Comparison of ENCODE assay signal across 7 cellular contexts in the genomic region with DNA sequence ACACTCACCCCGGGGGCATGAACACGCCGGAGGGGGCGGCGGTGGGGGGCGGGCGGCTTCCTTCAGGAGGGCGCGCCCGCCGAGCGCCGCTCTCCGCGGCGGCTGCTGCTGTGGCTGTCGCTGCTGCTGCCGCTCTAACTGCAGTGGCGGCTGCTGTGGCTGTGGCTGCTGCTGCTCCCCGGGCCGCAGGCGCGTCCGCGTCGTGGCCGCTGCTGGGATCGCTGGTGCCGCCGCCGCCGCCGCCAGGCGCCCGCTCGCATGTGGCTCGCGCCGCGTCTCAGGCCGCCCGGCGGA. TPM values are rescaled to one million over a fixed set of nuclear protein-coding genes. Genes with fewer than 3 reads are reported as not detected.
DNase-seq lines count a peak whose midpoint lies in the region; ATAC-seq, FAIRE-seq and TF ChIP-seq lines count a peak whose summit lies in the region.

Gene BBC3 (minus strand): TSS at position 279 of the 294 bp plus-strand sequence. CDS start 2,768 bp downstream, outside the sequence.

- peak within 1 kb of the TSS; percentile 84 for H3K4me3 ChIP-seq in iPS-18c (ENCODE audit: insufficient read depth, low read depth, low read length)
- peak within 1 kb of the TSS; percentile 74 to 99 (median 97) for H3K4me3 ChIP-seq in stomach

- H3K9me3 ChIP-seq in iPS-18c (ENCODE audit: control insufficient read depth, insufficient read depth, low read length) (no peaks in the 10 kb centered on the region), stomach (no peaks in the 10 kb centered on the region)

- peaks cover 52 to 68% (median 56%) of the 10 kb centered on the region in 4 donors for H3K4me1 ChIP-seq in stomach

- TF ChIP-seq CTCF in stomach (IDR thresholded peaks at IDR 0.05): no peak

- no peak for DNase-seq in activated CD8-positive, alpha-beta T cell treated with anti-CD3 and anti-CD28 coated beads, Interleukin-2, amount 10 ng/mL, durations not matched to agents 7 days and 5 days
- DNase-seq in stomach (no peak), iPS-NIHi11 (ENCODE audit: low spot score) (no peak), H54 (ENCODE audit: insufficient read length, low spot score) (no peak)

- H3K27me3 Mint-ChIP-seq in activated CD8-positive, alpha-beta T cell treated with anti-CD3 and anti-CD28 coated beads, Interleukin-2, amount 10 ng/mL, durations not matched to agents 7 days and 5 days (ENCODE audit: low read depth): peaks cover 3% of the 10 kb centered on the region

- H3K4me1 Mint-ChIP-seq in activated CD8-positive, alpha-beta T cell treated with anti-CD3 and anti-CD28 coated beads, Interleukin-2, amount 10 ng/mL, durations not matched to agents 7 days and 5 days (ENCODE audit: low read depth): peaks cover 28% of the 10 kb centered on the region

- ATAC-seq in HG02852 (IDR thresholded peaks at IDR 0.05; ENCODE audit: unreplicated experiment): peak; percentile 20
- ATAC-seq in activated CD8-positive, alpha-beta T cell treated with anti-CD3 and anti-CD28 coated beads, Interleukin-2, amount 10 ng/mL, durations not matched to agents 7 days and 5 days: no peak
- no peak for ATAC-seq in GM18861 (IDR thresholded peaks at IDR 0.05; ENCODE audit: unreplicated experiment)

- no peak for TF ChIP-seq EP300 in stomach (IDR thresholded peaks at IDR 0.05)

- H3K4me3 Mint-ChIP-seq in activated CD8-positive, alpha-beta T cell treated with anti-CD3 and anti-CD28 coated beads, Interleukin-2, amount 10 ng/mL, durations not matched to agents 7 days and 5 days: peak within 1 kb of the TSS; percentile 72

- H3K9me3 Mint-ChIP-seq in activated CD8-positive, alpha-beta T cell treated with anti-CD3 and anti-CD28 coated beads, Interleukin-2, amount 10 ng/mL, durations not matched to agents 7 days and 5 days (ENCODE audit: insufficient read depth): no peaks in the 10 kb centered on the region

- TF ChIP-seq POLR2A in stomach (IDR thresholded peaks at IDR 0.05) (no peak), H54 (IDR thresholded peaks at IDR 0.05; ENCODE audit: low read depth, low read length) (no peak)

- 1 to 5% (median 1%) methylated on average over 4 to 40 of the region's 43 CpGs; no CpG with 5 or more reads in 2 of the 5 donors for WGBS in stomach, 5 donors

- H3K27me3 ChIP-seq in stomach: no peaks in the 10 kb centered on the region

- peaks cover 6% of the 10 kb centered on the region for H3K36me3 Mint-ChIP-seq in activated CD8-positive, alpha-beta T cell treated with anti-CD3 and anti-CD28 coated beads, Interleukin-2, amount 10 ng/mL, durations not matched to agents 7 days and 5 days (ENCODE audit: low read depth)

- CTCF ChIA-PET in activated CD8-positive, alpha-beta T cell treated with anti-CD3 and anti-CD28 coated beads, Interleukin-2, amount 10 ng/mL, durations not matched to agents 7 days and 5 days (lab: Charles Lee): no interaction called here

- peak within 1 kb of the TSS; percentile 87 for H3K27ac Mint-ChIP-seq in activated CD8-positive, alpha-beta T cell treated with anti-CD3 and anti-CD28 coated beads, Interleukin-2, amount 10 ng/mL, durations not matched to agents 7 days and 5 days

- no peaks in the 10 kb centered on the region for H3K36me3 ChIP-seq in stomach

- H3K27ac ChIP-seq in stomach: peak within 1 kb of the TSS; percentile 96 to 100 (median 99)

- POLR2A ChIA-PET in activated CD8-positive, alpha-beta T cell treated with anti-CD3 and anti-CD28 coated beads, Interleukin-2, amount 10 ng/mL, durations not matched to agents 7 days and 5 days (lab: Charles Lee): no interaction called here

- intact Hi-C loops in stomach (cut with DNase I; ENCODE audit: low total_unique reads): no loop called here

- no peak for FAIRE-seq in H54 (lab: Jason Lieb, UNC)

RNA-seq across cellular contexts. Expression of gene BBC3, which starts in this region (rescaled TPM):
- 10 to 100 TPM; 15.7 to 16.8 TPM for total RNA-seq in activated CD8-positive, alpha-beta T cell treated with anti-CD3 and anti-CD28 coated beads, Interleukin-2, amount 10 ng/mL, durations not matched to agents 7 days and 5 days
- total RNA-seq in stomach: 10 to 100 TPM in 4 of 5 donors, 1 to 10 TPM in 1; 2.9 to 69.2 (median 17.0) TPM
- 1 to 10 TPM; 6.0 to 9.8 (median 8.7) TPM for polyA plus RNA-seq in stomach
